1 cellular context compared by ENCODE assay signal in the genomic region with DNA sequence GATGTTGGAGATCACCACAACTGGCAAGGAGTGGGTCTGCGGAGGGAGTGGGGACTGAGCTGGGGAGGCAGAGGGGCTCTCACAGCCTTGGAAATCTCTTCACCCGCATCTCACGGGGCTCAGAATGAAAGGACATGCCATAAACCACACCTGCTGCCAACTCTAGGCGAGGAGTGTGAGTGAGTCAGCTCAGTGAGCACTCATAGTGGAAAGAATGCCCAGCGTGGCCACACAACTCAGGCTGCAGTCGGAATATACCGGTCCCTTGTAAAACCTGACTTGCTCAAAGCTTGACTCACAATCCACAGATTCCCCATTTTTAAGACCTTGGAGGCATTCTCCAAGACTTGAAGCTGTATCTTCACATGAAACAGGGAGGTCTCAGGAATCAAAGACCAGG.
TF ChIP-seq lines count a peak whose summit lies in the region.

No MANE protein-coding gene starts in this region.

TF ChIP-seq in SK-N-SH treated with all-trans-retinoic acid at 6 μM for 48 hours, 23 proteins besides CTCF, POLR2A, EP300 and RAD21 (continued from another document):
- TF ChIP-seq, protein P1, sequence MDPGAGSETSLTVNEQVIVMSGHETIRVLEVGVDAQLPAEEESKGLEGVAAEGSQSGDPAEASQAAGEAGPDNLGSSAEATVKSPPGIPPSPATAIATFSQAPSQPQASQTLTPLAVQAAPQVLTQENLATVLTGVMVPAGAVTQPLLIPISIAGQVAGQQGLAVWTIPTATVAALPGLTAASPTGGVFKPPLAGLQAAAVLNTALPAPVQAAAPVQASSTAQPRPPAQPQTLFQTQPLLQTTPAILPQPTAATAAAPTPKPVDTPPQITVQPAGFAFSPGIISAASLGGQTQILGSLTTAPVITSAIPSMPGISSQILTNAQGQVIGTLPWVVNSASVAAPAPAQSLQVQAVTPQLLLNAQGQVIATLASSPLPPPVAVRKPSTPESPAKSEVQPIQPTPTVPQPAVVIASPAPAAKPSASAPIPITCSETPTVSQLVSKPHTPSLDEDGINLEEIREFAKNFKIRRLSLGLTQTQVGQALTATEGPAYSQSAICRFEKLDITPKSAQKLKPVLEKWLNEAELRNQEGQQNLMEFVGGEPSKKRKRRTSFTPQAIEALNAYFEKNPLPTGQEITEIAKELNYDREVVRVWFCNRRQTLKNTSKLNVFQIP (CRISPR knock-in tag; IDR thresholded peaks at IDR 0.05; ENCODE audit: borderline replicate concordance, low read depth): no peak
